Comparison of ENCODE assay signal across 8 cellular contexts in the genomic region with DNA sequence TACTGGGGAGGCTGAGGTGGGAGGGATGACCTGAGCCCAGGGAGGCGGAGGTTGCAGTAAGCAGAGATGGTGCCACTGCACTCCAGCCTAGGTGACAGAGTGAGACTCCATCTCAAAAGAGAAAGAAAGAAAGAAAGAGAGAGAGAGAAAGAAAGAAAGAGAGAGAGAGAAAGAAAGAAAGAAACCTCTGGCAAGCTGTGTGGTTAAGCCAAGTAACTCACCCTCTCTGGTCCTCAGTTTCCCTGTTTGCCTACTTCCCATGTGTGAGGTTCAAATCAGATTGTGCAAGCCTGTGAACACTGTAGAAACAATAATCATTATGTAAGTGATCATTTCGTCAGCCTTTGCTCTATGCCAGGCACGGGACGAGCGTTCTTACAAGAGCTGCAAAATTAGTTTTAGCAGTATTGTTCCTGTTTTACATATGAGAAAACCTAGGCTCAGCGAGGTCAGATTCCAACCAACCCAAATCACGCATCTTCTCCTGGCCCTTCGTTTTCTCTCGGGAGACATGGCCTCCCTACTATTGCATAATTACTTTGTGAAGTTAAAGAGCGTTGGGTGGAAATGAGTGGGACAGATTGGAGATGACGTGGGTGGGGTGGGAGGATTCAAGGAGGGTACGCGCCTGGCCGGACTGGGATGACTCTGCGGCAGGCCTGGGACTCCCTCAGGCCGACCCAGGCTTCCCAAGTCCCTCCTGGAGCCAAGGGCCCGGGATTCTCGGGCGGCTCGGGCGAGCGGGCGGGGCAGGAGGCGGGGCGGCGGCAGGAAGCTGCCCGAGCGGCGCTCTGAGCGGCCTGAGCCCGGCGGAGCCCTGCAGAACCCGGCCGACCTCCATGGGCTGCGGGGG. TPM values are rescaled to one million over a fixed set of nuclear protein-coding genes. Genes with fewer than 3 reads are reported as not detected.
DNase-seq lines count a peak whose midpoint lies in the region; ATAC-seq and TF ChIP-seq lines count a peak whose summit lies in the region.

SNX21 (plus strand) TSS at position 770 of the 853 bp plus-strand sequence. CDS start 121 bp downstream, outside the sequence.

- H3K9me3 ChIP-seq in CD4-positive, CD25-positive, alpha-beta regulatory T cell (ENCODE audit: control insufficient read depth in 2 of 2, low read length in 2 of 2) = no peaks in the 10 kb centered on the region

- no peak within 1 kb of the TSS for H3K27ac ChIP-seq in CD4-positive, CD25-positive, alpha-beta regulatory T cell (ENCODE audit: insufficient read depth, low read length, poor library complexity, severe bottlenecking)
- H3K27ac ChIP-seq in foreskin keratinocyte = peak within 1 kb of the TSS; percentile 47

- no peaks in the 10 kb centered on the region for H3K36me3 ChIP-seq in CD4-positive, CD25-positive, alpha-beta regulatory T cell (ENCODE audit: control insufficient read depth, insufficient read depth, low read length)

- POLR2A ChIA-PET in naive thymus-derived CD8-positive, alpha-beta T cell (lab: Charles Lee) = interaction anchor here (0.9 to 2.2 kb wide), 7 partner anchors 15 to 120 kb away, joined by 3 to 18 read pairs (median 4); partner anchors contain the start of genes ACOT8, CTSA, NEURL2 and PCIF1

- peaks cover 0 to 2% (median 0%) of the 10 kb centered on the region in 7 donors for H3K9me3 Mint-ChIP-seq in CD4-positive, CD25-positive, alpha-beta regulatory T cell
- H3K9me3 Mint-ChIP-seq in activated naive CD4-positive, alpha-beta T cell treated with anti-CD3 and anti-CD28 coated beads, Interleukin-2, amount 50 U/mL, for 24 hours = no peaks in the 10 kb centered on the region
- H3K9me3 Mint-ChIP-seq in naive thymus-derived CD8-positive, alpha-beta T cell = no peaks in the 10 kb centered on the region
- no peaks in the 10 kb centered on the region for H3K9me3 Mint-ChIP-seq in type B pancreatic cell

- H3K4me3 ChIP-seq in CD4-positive, CD25-positive, alpha-beta regulatory T cell (ENCODE audit: low read depth, low read length) = peak within 1 kb of the TSS; percentile 79

- no peaks in the 10 kb centered on the region for H3K36me3 Mint-ChIP-seq in CD4-positive, CD25-positive, alpha-beta regulatory T cell
- no peaks in the 10 kb centered on the region for H3K36me3 Mint-ChIP-seq in activated naive CD4-positive, alpha-beta T cell treated with anti-CD3 and anti-CD28 coated beads, Interleukin-2, amount 50 U/mL, for 24 hours
- no peaks in the 10 kb centered on the region for H3K36me3 Mint-ChIP-seq in naive thymus-derived CD8-positive, alpha-beta T cell
- H3K36me3 Mint-ChIP-seq in type B pancreatic cell = no peaks in the 10 kb centered on the region

- peak; percentile 56 to 64 for ATAC-seq in CD4-positive, CD25-positive, alpha-beta regulatory T cell (ENCODE audit: low read depth in 2 of 2)
- ATAC-seq in foreskin keratinocyte = peak; percentile 88
- ATAC-seq in naive thymus-derived CD8-positive, alpha-beta T cell = peak; percentile 67 to 83
- ATAC-seq in GM18907 (IDR thresholded peaks at IDR 0.05; ENCODE audit: unreplicated experiment) = no peak

- peaks cover 4 to 25% (median 10%) of the 10 kb centered on the region in 4 donors for H3K4me1 Mint-ChIP-seq in CD4-positive, CD25-positive, alpha-beta regulatory T cell
- H3K4me1 Mint-ChIP-seq in activated naive CD4-positive, alpha-beta T cell treated with anti-CD3 and anti-CD28 coated beads, Interleukin-2, amount 50 U/mL, for 24 hours = peaks cover 8% of the 10 kb centered on the region
- H3K4me1 Mint-ChIP-seq in naive thymus-derived CD8-positive, alpha-beta T cell = peaks cover 3 to 18% (median 14%) of the 10 kb centered on the region in 4 donors
- H3K4me1 Mint-ChIP-seq in type B pancreatic cell (ENCODE audit: unreplicated experiment) = peaks cover 24% of the 10 kb centered on the region

- peak in 2 of 3 donors; percentile 20 to 31 for DNase-seq in CD4-positive, CD25-positive, alpha-beta regulatory T cell
- DNase-seq in HCEC 1CT = peak; percentile 94
- peak; percentile 32 for DNase-seq in NCI-H774 (lab: John Stamatoyannopoulos, UW)
- DNase-seq in foreskin keratinocyte = peak in 1 of 2 donors; percentile 71
- peak in 5 of 10 donors; percentile 3 to 36 (median 23) for DNase-seq in naive thymus-derived CD8-positive, alpha-beta T cell
- peak; percentile 82 for DNase-seq in type B pancreatic cell (ENCODE audit: extremely low spot score, unreplicated experiment)

- H3K4me1 ChIP-seq in CD4-positive, CD25-positive, alpha-beta regulatory T cell (ENCODE audit: control insufficient read depth, insufficient read depth, low read length, poor library complexity, severe bottlenecking) = peaks cover 19% of the 10 kb centered on the region
- no peaks in the 10 kb centered on the region for H3K4me1 ChIP-seq in foreskin keratinocyte

- H3K4me3 Mint-ChIP-seq in CD4-positive, CD25-positive, alpha-beta regulatory T cell = peak within 1 kb of the TSS; percentile 78 to 97 (median 86)
- H3K4me3 Mint-ChIP-seq in activated naive CD4-positive, alpha-beta T cell treated with anti-CD3 and anti-CD28 coated beads, Interleukin-2, amount 50 U/mL, for 24 hours = peak within 1 kb of the TSS; percentile 86
- H3K4me3 Mint-ChIP-seq in naive thymus-derived CD8-positive, alpha-beta T cell = peak within 1 kb of the TSS; percentile 77 to 95 (median 90)
- H3K4me3 Mint-ChIP-seq in type B pancreatic cell = peak within 1 kb of the TSS; percentile 88

- peak within 1 kb of the TSS; percentile 29 to 87 (median 83) for H3K27ac Mint-ChIP-seq in CD4-positive, CD25-positive, alpha-beta regulatory T cell
- peak within 1 kb of the TSS; percentile 82 for H3K27ac Mint-ChIP-seq in activated naive CD4-positive, alpha-beta T cell treated with anti-CD3 and anti-CD28 coated beads, Interleukin-2, amount 50 U/mL, for 24 hours
- peak within 1 kb of the TSS; percentile 31 to 91 (median 77) for H3K27ac Mint-ChIP-seq in naive thymus-derived CD8-positive, alpha-beta T cell
- peak within 1 kb of the TSS; percentile 85 for H3K27ac Mint-ChIP-seq in type B pancreatic cell

- TF ChIP-seq CTCF in foreskin keratinocyte (conservative IDR thresholded peaks at IDR 0.05) = no peak
- TF ChIP-seq CTCF in type B pancreatic cell (conservative IDR thresholded peaks at IDR 0.05) = no peak

- no peaks in the 10 kb centered on the region for H3K27me3 ChIP-seq in CD4-positive, CD25-positive, alpha-beta regulatory T cell (ENCODE audit: control insufficient read depth, insufficient read depth, low read length)
- no peaks in the 10 kb centered on the region for H3K27me3 ChIP-seq in foreskin keratinocyte

- H3K27me3 Mint-ChIP-seq in CD4-positive, CD25-positive, alpha-beta regulatory T cell = peaks cover 17% of the 10 kb centered on the region
- H3K27me3 Mint-ChIP-seq in activated naive CD4-positive, alpha-beta T cell treated with anti-CD3 and anti-CD28 coated beads, Interleukin-2, amount 50 U/mL, for 24 hours = no peaks in the 10 kb centered on the region
- peaks cover 0 to 4% (median 2%) of the 10 kb centered on the region in 5 donors for H3K27me3 Mint-ChIP-seq in naive thymus-derived CD8-positive, alpha-beta T cell
- peaks cover 3% of the 10 kb centered on the region for H3K27me3 Mint-ChIP-seq in type B pancreatic cell

RNA-seq across cellular contexts. Expression of gene SNX21, which starts in this region (rescaled TPM):
- 1.6 TPM for total RNA-seq in CD4-positive, CD25-positive, alpha-beta regulatory T cell
- polyA plus RNA-seq in CD4-positive, CD25-positive, alpha-beta regulatory T cell = 1 to 10 TPM in 3 of 4 donors, under 1 TPM in 1; 0.94 to 2.5 (median 1.7) TPM
- 11.2 and 14.2 TPM in 2 replicates for total RNA-seq in foreskin keratinocyte
- 12.0 and 15.5 TPM in 2 replicates for polyA plus RNA-seq in foreskin keratinocyte
- 1 to 10 TPM; 1.3 to 1.8 TPM for total RNA-seq in naive thymus-derived CD8-positive, alpha-beta T cell
- 1 to 10 TPM in 2 of 3 donors, under 1 TPM in 1; 0.30 to 2.2 (median 1.4) TPM for polyA plus RNA-seq in naive thymus-derived CD8-positive, alpha-beta T cell
- 12.2 and 16.4 TPM in 2 replicates for total RNA-seq in type B pancreatic cell (ENCODE audit: low replicate concordance)
